ENCODE assay signal across 22 cellular contexts in the genomic region with DNA sequence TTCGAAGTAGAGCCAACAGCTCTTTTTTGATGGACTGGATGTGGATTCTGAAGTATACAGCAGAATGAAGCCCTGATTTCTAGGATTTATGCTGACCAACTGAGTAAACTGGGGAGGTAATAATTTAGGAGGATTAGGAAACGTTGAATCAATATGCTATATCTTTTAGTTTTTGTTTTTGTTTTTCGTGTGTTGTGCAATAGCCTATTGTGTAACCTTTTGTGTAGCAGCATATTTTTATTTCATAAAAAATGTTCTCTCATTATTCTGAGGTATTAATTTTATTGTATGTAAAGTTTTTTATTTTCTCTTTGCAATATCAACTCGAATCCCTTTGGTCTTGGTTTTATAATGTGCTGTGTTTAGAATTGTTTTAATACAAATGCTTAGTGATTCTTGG.
"Had no signal": no experiment of that assay in that cellular context is flagged by ENCODE, and none has a peak within 500 bp of the region (broad histone marks: within the 10 kb centered on the region; RNA-seq: fewer than 3 reads in every experiment).

No MANE protein-coding gene starts in this region.

- H3K9me3 Mint-ChIP-seq: mesothelial cell of epicardium had no signal

- H3K27ac ChIP-seq: coronary artery, dorsolateral prefrontal cortex, esophagus muscularis mucosa, foreskin keratinocyte, gastroesophageal sphincter, heart left ventricle, left lung, lower lobe of right lung had no signal

- H3K4me3 Mint-ChIP-seq: mesothelial cell of epicardium, naive B cell had no signal

- H3K4me1 ChIP-seq: esophagus muscularis mucosa, foreskin keratinocyte, gastroesophageal sphincter, heart left ventricle, left lung, lower lobe of right lung had no signal

- H3K4me1 Mint-ChIP-seq: mesothelial cell of epicardium, naive B cell had no signal

- ATAC-seq: foreskin keratinocyte, gastroesophageal sphincter, heart left ventricle, left cardiac atrium, left lung, left ventricle myocardium superior, lower lobe of right lung, mucosa of descending colon had no signal

- H3K27me3 Mint-ChIP-seq: naive B cell had no signal

- H3K4me3 ChIP-seq: coronary artery, dorsolateral prefrontal cortex, esophagus muscularis mucosa, gastroesophageal sphincter, heart left ventricle, left lung, lower lobe of right lung, mucosa of descending colon had no signal

- FAIRE-seq: endothelial cell of umbilical vein, frontal cortex, islet of Langerhans, keratinocyte had no signal

- H3K27me3 ChIP-seq: dorsolateral prefrontal cortex, esophagus muscularis mucosa, foreskin keratinocyte, gastroesophageal sphincter, heart left ventricle, left lung had no signal

- H3K9me3 ChIP-seq: esophagus muscularis mucosa, gastroesophageal sphincter, heart left ventricle, lower lobe of right lung, mucosa of descending colon had no signal

- H3K36me3 ChIP-seq: esophagus muscularis mucosa, gastroesophageal sphincter, heart left ventricle, left lung, lower lobe of right lung had no signal

- H3K27ac Mint-ChIP-seq: mesothelial cell of epicardium, naive B cell had no signal

- DNase-seq: dermis blood vessel endothelial cell; dorsolateral prefrontal cortex; effector CD4-positive, alpha-beta T cell; effector memory CD4-positive, alpha-beta T cell; foreskin keratinocyte; heart left ventricle; hippocampal formation; left cardiac atrium; left lung; left ventricle myocardium superior; lower lobe of right lung; mesenchymal stem cell; mucosa of descending colon; naive B cell had no signal

- H3K36me3 Mint-ChIP-seq: mesothelial cell of epicardium, naive B cell had no signal
